ENCODE assay signal across 2 cellular contexts in genomic region chr20:33316343-33316742, GRCh38.
TF ChIP-seq lines count a peak whose summit lies in the region.

No MANE protein-coding gene starts in this region.

TF ChIP-seq in HepG2, 621 proteins besides CTCF, POLR2A, EP300 and RAD21:
- TF ChIP-seq KLF15 (CRISPR knock-in tag; IDR thresholded peaks at IDR 0.05; ENCODE audit: borderline replicate concordance) (no peak), ZNF629 (CRISPR knock-in tag; conservative IDR thresholded peaks at IDR 0.05) (peak; percentile 91), CEBPZ (IDR thresholded peaks at IDR 0.05; ENCODE audit: low read length) (no peak), NRL (CRISPR knock-in tag; IDR thresholded peaks at IDR 0.05; ENCODE audit: borderline replicate concordance) (0 out of 2 replicates have a peak, but pooled peaks have one; percentile 7), RNF219 (CRISPR knock-in tag; IDR thresholded peaks at IDR 0.05) (no peak), PRMT3 (CRISPR knock-in tag; IDR thresholded peaks at IDR 0.05; ENCODE audit: borderline replicate concordance, low read depth) (no peak), PAF1 (CRISPR knock-in tag; IDR thresholded peaks at IDR 0.05) (no peak), TCF7L2 (IDR thresholded peaks at IDR 0.05; ENCODE audit: low read depth, low read length) (no peak), CHD4 (IDR thresholded peaks at IDR 0.05; ENCODE audit: borderline replicate concordance, low read length) (peak; percentile 60; the same call in 1 of the 2 replicates), ZNF205 (CRISPR knock-in tag; IDR thresholded peaks at IDR 0.05) (no peak), SALL1 (CRISPR knock-in tag; IDR thresholded peaks at IDR 0.05) (no peak)

TF ChIP-seq in K562, 482 proteins besides CTCF, POLR2A, EP300 and RAD21:
- peak; percentile 66 for TF ChIP-seq BCOR (IDR thresholded peaks at IDR 0.05)
- peak; percentile 75 for TF ChIP-seq RBM25 (IDR thresholded peaks at IDR 0.05; ENCODE audit: low read depth, low read length, severe bottlenecking)
- TF ChIP-seq KLF13 (tag; IDR thresholded peaks at IDR 0.05; ENCODE audit: borderline replicate concordance, low read depth): no peak
- peak; percentile 34; the same call in 1 of the 2 replicates for TF ChIP-seq ADNP (tag; IDR thresholded peaks at IDR 0.05)
- 0 out of 2 replicates have a peak, but pooled peaks have one; percentile 47 for TF ChIP-seq PTBP1 (IDR thresholded peaks at IDR 0.05; ENCODE audit: low read depth, low read length)
- TF ChIP-seq RCOR1 (IDR thresholded peaks at IDR 0.05; ENCODE audit: borderline replicate concordance in 1 of 2, low read depth in 2 of 2, low read length in 2 of 2): 0 out of 4 replicates have a peak, but pooled peaks of 1 of the 2 experiments have one; percentile 14
